In genomic region chr14:55340482-55340881, GRCh38 we compare ENCODE assay signal across 1 cellular context.
TF ChIP-seq lines count a peak whose summit lies in the region.

No MANE protein-coding gene starts in this region.

TF ChIP-seq in WTC11, 78 proteins besides CTCF, POLR2A, EP300 and RAD21 (continued from another document):
- TF ChIP-seq STAT6 (CRISPR knock-in tag; conservative IDR thresholded peaks at IDR 0.05; ENCODE audit: low read depth) (no peak), TP53 (CRISPR knock-in tag; IDR thresholded peaks at IDR 0.05) (no peak), ARID4B (CRISPR knock-in tag; IDR thresholded peaks at IDR 0.05; ENCODE audit: borderline replicate concordance) (no peak), ZNF671 (CRISPR knock-in tag; IDR thresholded peaks at IDR 0.05) (no peak), CDX4 (CRISPR knock-in tag; IDR thresholded peaks at IDR 0.05; ENCODE audit: borderline replicate concordance) (no peak), ZNF138 (CRISPR knock-in tag; conservative IDR thresholded peaks at IDR 0.05) (no peak), AFF4 (CRISPR knock-in tag; IDR thresholded peaks at IDR 0.05; ENCODE audit: borderline replicate concordance) (no peak), ELF4 (CRISPR knock-in tag; IDR thresholded peaks at IDR 0.05; ENCODE audit: low read depth) (no peak), GABPB1 (CRISPR knock-in tag; IDR thresholded peaks at IDR 0.05) (no peak)
